ENCODE assay signal across 8 cellular contexts in the genomic region with DNA sequence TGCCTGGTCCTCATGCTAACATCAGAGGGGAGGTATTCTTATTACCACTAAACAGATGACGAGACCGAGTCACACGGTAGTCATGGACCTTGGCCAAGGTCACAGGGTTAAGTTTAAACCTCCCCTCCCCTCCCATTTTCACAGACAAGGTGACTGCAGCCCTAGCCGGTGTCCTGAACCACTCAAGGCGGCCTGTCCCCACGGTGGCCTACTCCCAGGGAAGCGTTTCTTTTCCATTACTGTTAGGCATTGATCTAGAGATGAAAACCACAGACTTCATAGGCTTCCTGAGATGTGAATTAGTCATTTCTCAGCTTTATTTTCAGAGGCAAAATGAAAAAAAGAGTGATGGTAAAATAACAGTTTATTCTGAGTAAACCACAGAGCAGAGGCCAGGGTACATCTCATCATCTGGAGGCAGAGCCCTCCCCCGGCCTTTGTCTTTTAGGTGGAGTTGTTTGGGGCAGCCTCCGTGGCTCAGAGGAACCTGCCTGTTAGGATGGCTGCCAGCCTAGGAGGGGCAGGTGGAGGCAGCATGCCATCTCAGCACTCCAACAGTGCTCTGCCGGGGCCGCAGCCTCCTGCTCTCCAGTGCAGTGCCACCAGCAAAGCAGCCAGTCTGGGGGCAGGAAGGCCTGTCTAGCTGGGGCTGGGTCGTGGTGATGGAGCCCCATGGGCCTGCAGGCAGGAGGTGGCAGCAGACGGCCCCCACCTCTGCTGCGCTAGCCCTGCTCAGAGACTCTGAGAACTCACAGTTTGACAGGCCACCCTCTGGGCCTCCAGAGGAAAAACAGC.
A peak's percentile ranks its signal among the peaks of the same experiment; 100 is the strongest.
DNase-seq lines count a peak whose midpoint lies in the region; ATAC-seq and TF ChIP-seq lines count a peak whose summit lies in the region.

No MANE protein-coding gene starts in this region.

- TF ChIP-seq CTCF in GM23338 (conservative IDR thresholded peaks at IDR 0.05; ENCODE audit: low read depth in 2 of 2): no peak
- TF ChIP-seq CTCF in foreskin keratinocyte (conservative IDR thresholded peaks at IDR 0.05): peak; percentile 4

- no peaks in the 10 kb centered on the region for H3K9me2 ChIP-seq in GM23338 (ENCODE audit: insufficient read depth)

- no peaks in the 10 kb centered on the region for H3F3A ChIP-seq in GM23338 (replicated peaks; ENCODE audit: low read depth)

- H3K4me2 ChIP-seq in GM23338: peak overlapping the region; percentile 48

- H3K4me1 ChIP-seq in GM23338 (ENCODE audit: insufficient read depth): peaks cover 39% of the 10 kb centered on the region
- peaks cover 5% of the 10 kb centered on the region for H3K4me1 ChIP-seq in foreskin keratinocyte

- no peak overlapping the region for H3K27ac Mint-ChIP-seq in GM23338

- peaks cover 19% of the 10 kb centered on the region for H3K9me3 Mint-ChIP-seq in GM23338

- H3K4me3 Mint-ChIP-seq in GM23338: no peak overlapping the region

- H3K27me3 ChIP-seq in GM23338 (ENCODE audit: insufficient read depth): no peaks in the 10 kb centered on the region
- no peaks in the 10 kb centered on the region for H3K27me3 ChIP-seq in foreskin keratinocyte

- H3K79me2 ChIP-seq in GM23338 (replicated peaks; ENCODE audit: insufficient read depth): peaks cover 96% of the 10 kb centered on the region

- ATAC-seq in GM23338: peak; percentile 77
- peak; percentile 70 for ATAC-seq in foreskin keratinocyte

- H3K27me3 Mint-ChIP-seq in GM23338 (ENCODE audit: insufficient read depth, low read depth, poor library complexity): peaks cover 5% of the 10 kb centered on the region

- DNase-seq in COLO668 (lab: John Stamatoyannopoulos, UW; ENCODE audit: unreplicated experiment): peak; percentile 11
- no peak for DNase-seq in GM23338 (ENCODE audit: low spot score)
- peak; percentile 68 for DNase-seq in NCI-H69 (lab: John Stamatoyannopoulos, UW)
- DNase-seq in activated T-helper 1 cell treated with Interleukin-2 at 50 U/mL for 16 hours (ENCODE audit: low read depth): peak; percentile 62
- DNase-seq in foreskin keratinocyte: peak in 1 of 2 donors; percentile 43
- DNase-seq in DMS53 (lab: John Stamatoyannopoulos, UW): no peak
- no peak for DNase-seq in NCI-H446 treated with DMSO at 0.1 percent for 48 hours (lab: John Stamatoyannopoulos, UW)

- peaks cover 24% of the 10 kb centered on the region for H3K36me3 Mint-ChIP-seq in GM23338 (ENCODE audit: low read depth)

- H3K4me1 Mint-ChIP-seq in GM23338: peaks cover 42% of the 10 kb centered on the region

- H3K4me3 ChIP-seq in GM23338 (no peak overlapping the region), skin epidermis (no peak overlapping the region)

- no peaks in the 10 kb centered on the region for H4K20me1 ChIP-seq in GM23338 (replicated peaks; ENCODE audit: insufficient read depth)

- no peak overlapping the region for H2AFZ ChIP-seq in GM23338

- H3K36me3 ChIP-seq in GM23338 (ENCODE audit: insufficient read depth): peaks cover 5% of the 10 kb centered on the region

- H3K27ac ChIP-seq in GM23338 (ENCODE audit: low read depth) (no peak overlapping the region), foreskin keratinocyte (no peak overlapping the region), skin epidermis (peak overlapping the region in 20 of 21 experiments; percentile 26 to 95 (median 78))

TF ChIP-seq in GM23338, 12 proteins besides CTCF, POLR2A, EP300 and RAD21:
- TF ChIP-seq EZH2 (IDR thresholded peaks at IDR 0.05; ENCODE audit: low read depth, unreplicated experiment) (no peak), CREB1 (CRISPR knock-in tag; IDR thresholded peaks at IDR 0.05; ENCODE audit: low read depth) (no peak), JUNB (IDR thresholded peaks at IDR 0.05; ENCODE audit: unreplicated experiment) (no peak), EZH2phosphoT487 (IDR thresholded peaks at IDR 0.05; ENCODE audit: unreplicated experiment) (no peak)
TF ChIP-seq in GM23338: peak in this region for 0.

Comparison
In these comparisons a context has a peak if more than half of its experiments do, and no peak if none do; other contexts are left out.
1. DNase-seq: peak in COLO668 (single experiment), NCI-H69 (single experiment) and activated T-helper 1 cell treated with Interleukin-2 at 50 U/mL for 16 hours (single experiment); none in GM23338 (single experiment), DMS53 (single experiment) and NCI-H446 treated with DMSO at 0.1 percent for 48 hours (single experiment).
2. H3K27ac ChIP-seq: peak in skin epidermis (20 of 21); none in GM23338 (single experiment) and foreskin keratinocyte (single experiment).